1 cellular context compared by ENCODE assay signal in genomic region chr14:50359631-50360030, GRCh38.
TF ChIP-seq lines count a peak whose summit lies in the region.

No MANE protein-coding gene starts in this region.

TF ChIP-seq in HepG2, 621 proteins besides CTCF, POLR2A, EP300 and RAD21:
- TF ChIP-seq ZBTB7A (CRISPR knock-in tag; IDR thresholded peaks at IDR 0.05) (no peak), ZNF772 (CRISPR knock-in tag; IDR thresholded peaks at IDR 0.05) (no peak), ZNF382 (CRISPR knock-in tag; IDR thresholded peaks at IDR 0.05; ENCODE audit: borderline replicate concordance) (no peak), FOXA3 (CRISPR knock-in tag; IDR thresholded peaks at IDR 0.05) (no peak), ZNF143 (CRISPR knock-in tag; IDR thresholded peaks at IDR 0.05) (no peak), HHEX (CRISPR knock-in tag; IDR thresholded peaks at IDR 0.05) (no peak), NAIF1 (CRISPR knock-in tag; IDR thresholded peaks at IDR 0.05; ENCODE audit: borderline replicate concordance) (no peak), DMTF1 (CRISPR knock-in tag; IDR thresholded peaks at IDR 0.05) (no peak), MZF1 (CRISPR knock-in tag; IDR thresholded peaks at IDR 0.05; ENCODE audit: borderline replicate concordance) (no peak), PLSCR1 (CRISPR knock-in tag; IDR thresholded peaks at IDR 0.05; ENCODE audit: borderline replicate concordance) (no peak), HNRNPLL (IDR thresholded peaks at IDR 0.05; ENCODE audit: low read depth, low read length, poor library complexity, severe bottlenecking) (no peak)
TF ChIP-seq in HepG2: peak in this region for 0.
